ENCODE assay signal across 23 cellular contexts in the genomic region with DNA sequence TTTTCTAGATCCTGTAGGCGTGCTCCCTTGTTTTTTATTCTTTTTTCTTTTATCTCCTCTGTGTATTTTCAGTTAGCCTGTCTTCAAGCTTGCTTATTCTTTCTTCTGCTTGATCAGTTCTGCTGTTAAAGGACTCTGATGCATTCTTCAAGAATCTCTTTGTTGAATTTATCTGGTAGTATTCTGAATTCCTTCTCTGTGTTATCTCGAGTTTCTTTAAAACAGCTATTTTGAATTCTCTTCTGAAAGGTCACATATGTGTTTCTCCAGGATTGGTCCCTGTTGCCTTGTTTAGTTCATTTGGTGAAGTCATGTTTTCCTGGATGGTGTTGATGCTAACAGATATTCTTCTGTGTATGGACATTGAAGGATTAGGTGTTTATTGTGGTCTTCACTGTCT.
"Had no signal": no experiment of that assay in that cellular context is flagged by ENCODE, and none has a peak within 500 bp of the region (broad histone marks: within the 10 kb centered on the region; RNA-seq: fewer than 3 reads in every experiment).

No MANE protein-coding gene starts in this region.

- DNase-seq: activated CD4-positive, alpha-beta T cell treated with anti-CD3 and anti-CD28 coated beads for 36 hours; activated CD4-positive, alpha-beta T cell treated with anti-CD3 and anti-CD28 coated beads, Interleukin-2, amount 50 U/mL, for 1 hour; activated CD8-positive, alpha-beta memory T cell treated with anti-CD3 and anti-CD28 coated beads, Interleukin-2, amount 50 U/mL, for 4 hours; activated CD8-positive, alpha-beta T cell treated with anti-CD3 and anti-CD28 coated beads for 36 hours; activated gamma-delta T cell treated with Interleukin-2 at 50 U/mL for 16 hours; activated naive CD4-positive, alpha-beta T cell treated with anti-CD3 and anti-CD28 coated beads, Interleukin-2, amount 10 ng/mL, durations not matched to agents 7 days and 5 days; activated naive CD8-positive, alpha-beta T cell treated with anti-CD3 and anti-CD28 coated beads for 36 hours; activated T-cell treated with anti-CD3 and anti-CD28 coated beads, Interleukin-2, amount 50 U/mL, for 72 hours; anterior cingulate cortex; central memory CD4-positive, alpha-beta T cell; NCI-H1092; NCI-H1417; NCI-H1930; NCI-H2107; NCI-H345; NCI-H510A; NCI-H526 treated with DMSO at 0.1 percent for 48 hours; NCI-H82; SIG-M5; T-helper 1 cell; WERI-Rb-1 had no signal

- FAIRE-seq: bronchial epithelial cell had no signal

- H3K27ac Mint-ChIP-seq: activated CD4-positive, alpha-beta T cell treated with anti-CD3 and anti-CD28 coated beads for 36 hours; activated CD8-positive, alpha-beta T cell treated with anti-CD3 and anti-CD28 coated beads for 36 hours; activated naive CD4-positive, alpha-beta T cell treated with anti-CD3 and anti-CD28 coated beads, Interleukin-2, amount 10 ng/mL, durations not matched to agents 7 days and 5 days; activated naive CD8-positive, alpha-beta T cell treated with anti-CD3 and anti-CD28 coated beads for 36 hours; activated T-cell treated with anti-CD3 and anti-CD28 coated beads, Interleukin-2, amount 50 U/mL, for 72 hours; activated T-helper 2 cell treated with anti-CD3 and anti-CD28 coated beads, Interferon-gamma antibody, Interleukin-2, Interleukin-4, amounts not matched to agents 10 μg/mL and 5 μg/mL and 100 μg/mL, durations not matched to agents 14 hours and 24 hours and 36 hours had no signal

- ATAC-seq: activated CD4-positive, alpha-beta T cell treated with anti-CD3 and anti-CD28 coated beads for 36 hours; activated CD8-positive, alpha-beta T cell treated with anti-CD3 and anti-CD28 coated beads for 36 hours; activated T-cell treated with anti-CD3 and anti-CD28 coated beads, Interleukin-2, amount 50 U/mL, for 72 hours had no signal

- H3K4me3 Mint-ChIP-seq: activated CD4-positive, alpha-beta T cell treated with anti-CD3 and anti-CD28 coated beads for 36 hours; activated CD8-positive, alpha-beta T cell treated with anti-CD3 and anti-CD28 coated beads for 36 hours; activated naive CD4-positive, alpha-beta T cell treated with anti-CD3 and anti-CD28 coated beads, Interleukin-2, amount 10 ng/mL, durations not matched to agents 7 days and 5 days; activated naive CD8-positive, alpha-beta T cell treated with anti-CD3 and anti-CD28 coated beads for 36 hours; activated T-cell treated with anti-CD3 and anti-CD28 coated beads, Interleukin-2, amount 50 U/mL, for 72 hours had no signal

- H3K27me3 Mint-ChIP-seq: activated CD4-positive, alpha-beta T cell treated with anti-CD3 and anti-CD28 coated beads for 36 hours; activated CD8-positive, alpha-beta T cell treated with anti-CD3 and anti-CD28 coated beads for 36 hours; activated naive CD4-positive, alpha-beta T cell treated with anti-CD3 and anti-CD28 coated beads, Interleukin-2, amount 10 ng/mL, durations not matched to agents 7 days and 5 days; activated naive CD8-positive, alpha-beta T cell treated with anti-CD3 and anti-CD28 coated beads for 36 hours had no signal

- H3K4me1 Mint-ChIP-seq: activated naive CD4-positive, alpha-beta T cell treated with anti-CD3 and anti-CD28 coated beads, Interleukin-2, amount 10 ng/mL, durations not matched to agents 7 days and 5 days had no signal

- H3K27ac ChIP-seq: WERI-Rb-1 had no signal
